17 cellular contexts compared by ENCODE assay signal in the genomic region with DNA sequence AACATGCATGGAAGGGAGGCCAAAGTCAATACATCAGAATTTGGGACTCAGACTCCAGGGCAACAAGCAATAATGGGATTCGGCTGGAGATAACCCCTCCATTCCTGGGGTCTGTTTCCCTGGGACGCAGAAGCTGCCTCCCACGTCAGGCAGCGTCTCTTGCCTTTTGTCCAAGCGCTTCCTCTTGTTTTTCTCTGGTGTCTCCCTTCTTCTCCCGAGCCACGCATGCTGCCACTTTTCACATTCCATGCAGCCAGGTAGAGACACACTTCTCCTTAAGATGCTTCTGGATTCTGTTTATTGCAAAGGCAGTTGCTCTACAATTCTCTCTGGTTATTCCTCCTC.
A peak's percentile ranks its signal among the peaks of the same experiment; 100 is the strongest.
DNase-seq lines count a peak whose midpoint lies in the region; ATAC-seq and TF ChIP-seq lines count a peak whose summit lies in the region.
"Had no signal": no experiment of that assay in that cellular context is flagged by ENCODE, and none has a peak within 500 bp of the region (broad histone marks: within the 10 kb centered on the region; RNA-seq: fewer than 3 reads in every experiment).

No MANE protein-coding gene starts in this region.

- TF ChIP-seq CTCF in right atrium auricular region (IDR thresholded peaks at IDR 0.05) (no peak), heart right ventricle (IDR thresholded peaks at IDR 0.05) (no peak), right lobe of liver (IDR thresholded peaks at IDR 0.05) (no peak)

- no peaks in the 10 kb centered on the region for H3K4me1 Mint-ChIP-seq in T-helper 17 cell
- H3K4me1 Mint-ChIP-seq: CD4-positive, alpha-beta memory T cell had no signal

- peaks cover 8% of the 10 kb centered on the region for H3K27me3 Mint-ChIP-seq in T-helper 17 cell

- H3K4me3 ChIP-seq in right atrium auricular region, result no peak overlapping the region
- no peak overlapping the region for H3K4me3 ChIP-seq in heart right ventricle
- H3K4me3 ChIP-seq in right lobe of liver, result peak overlapping the region; percentile 46 to 66 (median 61)
- no peak overlapping the region for H3K4me3 ChIP-seq in skin epidermis
- no peak overlapping the region for H3K4me3 ChIP-seq in aorta (ENCODE audit: low read length in 2 of 2)
- H3K4me3 ChIP-seq: K562 had no signal

- H3K4me1 ChIP-seq in right atrium auricular region (peaks cover 0 to 23% of the 10 kb centered on the region in 2 donors), heart right ventricle (peaks cover 10 to 41% (median 24%) of the 10 kb centered on the region in 9 donors), right lobe of liver (peaks cover 0 to 68% (median 14%) of the 10 kb centered on the region in 4 donors), aorta (ENCODE audit: control insufficient read depth in 1 of 2, insufficient read depth in 2 of 2, low read length in 2 of 2) (peaks cover 5 to 8% of the 10 kb centered on the region in 2 donors)

- no peak for ATAC-seq in heart right ventricle
- ATAC-seq in right lobe of liver, result no peak
- ATAC-seq in aorta (ENCODE audit: low FRiP score), result no peak
- no peak for ATAC-seq in T-helper 17 cell
- ATAC-seq in GM18861 (IDR thresholded peaks at IDR 0.05; ENCODE audit: unreplicated experiment), result no peak
- ATAC-seq: K562 had no signal

- H3K27ac ChIP-seq in right atrium auricular region (peak overlapping the region; percentile 37 to 84), heart right ventricle (peak overlapping the region in 4 of 10 donors; percentile 7 to 81 (median 52)), right lobe of liver (peak overlapping the region; percentile 92 to 97 (median 96)), skin epidermis (peak overlapping the region in 13 of 21 experiments; percentile 1 to 77 (median 47)), aorta (ENCODE audit: low read depth in 1 of 2, low read length in 2 of 2) (peak overlapping the region; percentile 80 to 100)
- H3K27ac ChIP-seq: 22Rv1 had no signal

- TF ChIP-seq POLR2A in right lobe of liver (IDR thresholded peaks at IDR 0.05), result peak; percentile 16

- H3K27ac Mint-ChIP-seq in T-helper 17 cell, result no peak overlapping the region
- H3K27ac Mint-ChIP-seq: CD4-positive, alpha-beta memory T cell had no signal

- DNase-seq in right atrium auricular region (ENCODE audit: low spot score) (no peak), heart right ventricle (no peak), right lobe of liver (no peak), aorta (no peak), T-helper 17 cell (no peak), NCI-H2227 treated with DMSO at 0.1 percent for 48 hours (lab: John Stamatoyannopoulos, UW) (no peak)
- DNase-seq: CD4-positive, alpha-beta memory T cell; DMS79; H9; NCI-H1417; NCI-H1930; NCI-H2171; NCI-H774 had no signal

- H3K36me3 ChIP-seq in right atrium auricular region (no peaks in the 10 kb centered on the region), heart right ventricle (no peaks in the 10 kb centered on the region), right lobe of liver (no peaks in the 10 kb centered on the region), aorta (ENCODE audit: control insufficient read depth in 1 of 2, insufficient read depth in 2 of 2, low read length in 1 of 2) (peaks cover 0 to 2% of the 10 kb centered on the region in 2 donors)

- H3K27me3 ChIP-seq in right atrium auricular region, result no peaks in the 10 kb centered on the region
- H3K27me3 ChIP-seq in heart right ventricle, result no peaks in the 10 kb centered on the region
- no peaks in the 10 kb centered on the region for H3K27me3 ChIP-seq in right lobe of liver
- no peaks in the 10 kb centered on the region for H3K27me3 ChIP-seq in aorta (ENCODE audit: control insufficient read depth in 1 of 2, insufficient read depth in 2 of 2, low read length in 1 of 2)

- WGBS in heart right ventricle, 2 donors, result 82 to 87% methylated on average over 7 of the region's 7 CpGs
- WGBS in right lobe of liver (ENCODE audit: insufficient coverage, low coverage, low lambda C conversion rate, missing lambda C conversion rate), result 25% methylated on average over 7 of the region's 7 CpGs
- WGBS in aorta, 2 donors, result 20% methylated on average over 7 of the region's 7 CpGs

- intact Hi-C loops in heart right ventricle (cut with DNase I), result loop anchor here in 3 of 10 donors (5.0 to 10.0 kb wide), 3 partner anchors 36 to 309 kb away; no protein-coding TSS in a partner anchor
- intact Hi-C loops in right lobe of liver (cut with DNase I), result no loop called here
- intact Hi-C loops in aorta (cut with DNase I), result loop anchor here in 1 of 2 donors (5.0 kb wide), 1 partner anchor 41 kb away; no protein-coding TSS in a partner anchor

- H3K9me3 ChIP-seq in right atrium auricular region (no peaks in the 10 kb centered on the region), heart right ventricle (no peaks in the 10 kb centered on the region), right lobe of liver (no peaks in the 10 kb centered on the region), aorta (ENCODE audit: control insufficient read depth, low read length) (no peaks in the 10 kb centered on the region), T-helper 17 cell (ENCODE audit: control insufficient read depth, low read length, poor library complexity, severe bottlenecking) (no peaks in the 10 kb centered on the region)

- H3K36me3 Mint-ChIP-seq in T-helper 17 cell (ENCODE audit: low read depth), result no peaks in the 10 kb centered on the region

- H3K4me3 Mint-ChIP-seq in T-helper 17 cell, result no peak overlapping the region
- H3K4me3 Mint-ChIP-seq: CD4-positive, alpha-beta memory T cell; H9 had no signal

Comparison
In these comparisons a context has a peak if more than half of its experiments do, and no peak if none do; other contexts are left out.
1. H3K4me3 ChIP-seq: peak in right lobe of liver (3 of 3); none in right atrium auricular region (0 of 2), heart right ventricle (0 of 10), skin epidermis (0 of 7) and aorta (0 of 2).